In the genomic region with DNA sequence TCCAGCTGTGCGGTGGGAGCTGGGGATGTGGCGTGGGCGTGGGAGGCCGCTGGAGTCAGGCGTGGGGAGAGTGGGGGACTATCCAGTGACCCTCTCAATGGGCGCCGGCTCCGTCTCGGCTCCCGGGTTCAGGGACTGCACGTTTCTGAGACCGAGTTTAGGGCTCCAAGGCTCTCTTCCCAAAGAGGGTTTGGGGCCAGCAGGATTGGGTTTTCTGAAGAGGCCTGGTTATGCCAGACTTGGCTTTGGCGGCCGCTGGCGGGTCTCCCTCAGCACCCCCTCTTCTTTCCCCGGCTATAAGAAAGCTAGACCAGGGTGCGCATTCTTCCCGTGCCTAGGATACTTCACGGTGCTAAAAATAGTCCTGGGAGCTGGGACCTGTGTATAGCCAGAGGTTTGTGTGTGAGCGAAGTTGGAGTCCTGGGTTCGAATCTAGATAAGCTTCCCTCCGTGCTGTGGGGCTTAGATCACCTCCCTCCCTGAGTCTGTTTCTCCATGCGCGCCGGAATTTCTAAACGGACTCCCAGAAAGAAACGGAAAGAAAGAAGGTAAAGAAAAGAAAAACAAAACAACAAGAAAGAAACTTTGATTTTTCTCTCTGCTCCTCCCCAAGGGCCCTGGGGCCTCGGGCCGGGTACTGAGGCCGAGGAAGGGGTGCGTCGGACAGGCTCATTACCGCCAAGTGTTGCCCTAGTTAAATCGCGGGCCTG, we compare ENCODE assay signal across 13 cellular contexts. TPM values are rescaled to one million over a fixed set of nuclear protein-coding genes. Genes with fewer than 3 reads are reported as not detected.
DNase-seq lines count a peak whose midpoint lies in the region; ATAC-seq, FAIRE-seq and TF ChIP-seq lines count a peak whose summit lies in the region.
"Had no signal": no experiment of that assay in that cellular context is flagged by ENCODE, and none has a peak within 500 bp of the region (broad histone marks: within the 10 kb centered on the region; RNA-seq: fewer than 3 reads in every experiment).

No MANE protein-coding gene starts in this region.

- TF ChIP-seq RAD21 in IMR-90 (IDR thresholded peaks at IDR 0.05; ENCODE audit: low read length), result no peak

- peaks cover 94% of the 10 kb centered on the region for H3K27me3 Mint-ChIP-seq in CD4-positive, alpha-beta T cell
- peaks cover 93% of the 10 kb centered on the region for H3K27me3 Mint-ChIP-seq in nephron progenitor cell (ENCODE audit: low read depth, poor library complexity)

- H3K23ac ChIP-seq in IMR-90 (ENCODE audit: low read depth, low read length), result no peak overlapping the region

- no peaks in the 10 kb centered on the region for H3K9me3 Mint-ChIP-seq in CD4-positive, alpha-beta T cell
- no peaks in the 10 kb centered on the region for H3K9me3 Mint-ChIP-seq in nephron progenitor cell

- no peak overlapping the region for H2AK9ac ChIP-seq in IMR-90 (replicated peaks; ENCODE audit: low read depth, low read length, poor library complexity)

- peaks cover 4% of the 10 kb centered on the region; the same call in 1 of the 2 replicates for H3K4me1 ChIP-seq in IMR-90 (ENCODE audit: control insufficient read depth, insufficient read depth, low read length)
- H3K4me1 ChIP-seq in heart left ventricle, result peaks cover 0 to 63% (median 36%) of the 10 kb centered on the region in 12 donors
- H3K4me1 ChIP-seq in thyroid gland, result peaks cover 14 to 43% of the 10 kb centered on the region in 2 donors

- no TSS peak for BruUV-seq in IMR-90 (replicated peaks; lab: Mats Ljungman, UMichigan)

- H3K4me3 ChIP-seq in IMR-90 (ENCODE audit: insufficient read depth, low read depth, low read length), result no peak overlapping the region
- H3K4me3 ChIP-seq in heart left ventricle, result peak overlapping the region in 11 of 12 donors; percentile 20 to 68 (median 38)
- H3K4me3 ChIP-seq in thyroid gland (replicated peaks in 1 of 3), result no peak overlapping the region
- H3K4me3 ChIP-seq: lower lobe of right lung had no signal

- no peak overlapping the region for H2BK20ac ChIP-seq in IMR-90 (ENCODE audit: low read depth, low read length)

- no peak overlapping the region for H2BK120ac ChIP-seq in IMR-90 (ENCODE audit: low read depth, low read length)

- H2AK5ac ChIP-seq in IMR-90 (ENCODE audit: low read depth, low read length), result no peak overlapping the region

- H2BK15ac ChIP-seq in IMR-90 (ENCODE audit: low read depth, low read length), result no peak overlapping the region

- TF ChIP-seq CTCF in CD4-positive, alpha-beta T cell (IDR thresholded peaks at IDR 0.05), result no peak
- TF ChIP-seq CTCF in IMR-90 (conservative IDR thresholded peaks at IDR 0.05; ENCODE audit: low read depth, low read length), result no peak
- no peak for TF ChIP-seq CTCF in heart left ventricle (IDR thresholded peaks at IDR 0.05)
- TF ChIP-seq CTCF in nephron progenitor cell (IDR thresholded peaks at IDR 0.05), result no peak
- TF ChIP-seq CTCF in thyroid gland (IDR thresholded peaks at IDR 0.05), result no peak

- no peaks in the 10 kb centered on the region for H3K79me1 ChIP-seq in IMR-90 (ENCODE audit: low read depth in 1 of 2, low read length in 2 of 2)

- H4K5ac ChIP-seq in IMR-90 (ENCODE audit: low read depth, low read length), result no peak overlapping the region

- intact Hi-C loops in CD4-positive, alpha-beta T cell (cut with DNase I, micrococcal nuclease), result loop anchor here in 1 of 2 experiments (10.0 kb wide), 1 partner anchor 172 kb away; no protein-coding TSS in a partner anchor
- intact Hi-C loops in IMR-90 (cut with micrococcal nuclease) (no loop called here), heart left ventricle (cut with DNase I) (no loop called here), thyroid gland (cut with DNase I) (no loop called here)

- no peak overlapping the region for H2BK5ac ChIP-seq in IMR-90 (ENCODE audit: low read depth, low read length, poor library complexity, severe bottlenecking)

- no peak for FAIRE-seq in GM12892 (lab: Jason Lieb, UNC)

- no peak for ATAC-seq in CD4-positive, alpha-beta T cell (ENCODE audit: poor library complexity)
- no peak for ATAC-seq in IMR-90 (ENCODE audit: low read depth)
- ATAC-seq in heart left ventricle, result peak; percentile 45 to 79 (median 56)
- ATAC-seq: lower lobe of right lung had no signal

- H3K36me3 ChIP-seq in IMR-90 (ENCODE audit: control insufficient read depth, insufficient read depth, low read length), result no peaks in the 10 kb centered on the region
- no peaks in the 10 kb centered on the region for H3K36me3 ChIP-seq in heart left ventricle
- no peaks in the 10 kb centered on the region for H3K36me3 ChIP-seq in thyroid gland
- H3K36me3 ChIP-seq: lower lobe of right lung had no signal

- no peak overlapping the region for H3K18ac ChIP-seq in IMR-90 (ENCODE audit: low read depth, low read length)

- H3K9me1 ChIP-seq in IMR-90 (ENCODE audit: insufficient read depth, low read length), result no peaks in the 10 kb centered on the region

- H3K27me3 ChIP-seq in CD4-positive, alpha-beta T cell (ENCODE audit: control insufficient read depth, insufficient read depth, low read length), result peaks cover 84% of the 10 kb centered on the region
- H3K27me3 ChIP-seq in IMR-90 (ENCODE audit: control insufficient read depth, insufficient read depth, low read length), result peaks cover 82% of the 10 kb centered on the region
- H3K27me3 ChIP-seq in heart left ventricle, result peaks cover 23 to 95% (median 76%) of the 10 kb centered on the region in 9 donors
- peaks cover 73% of the 10 kb centered on the region for H3K27me3 ChIP-seq in thyroid gland

- H4K8ac ChIP-seq in IMR-90 (ENCODE audit: low read depth in 2 of 2, low read length in 2 of 2), result no peak overlapping the region

- TF ChIP-seq POLR2A in IMR-90 (IDR thresholded peaks at IDR 0.05; ENCODE audit: low read depth, low read length) (no peak), heart left ventricle (IDR thresholded peaks at IDR 0.05) (no peak), thyroid gland (IDR thresholded peaks at IDR 0.05) (no peak), GM12892 (IDR thresholded peaks at IDR 0.05; ENCODE audit: low read depth, low read length) (no peak)

- no peak overlapping the region for H3K27ac Mint-ChIP-seq in CD4-positive, alpha-beta T cell
- H3K27ac Mint-ChIP-seq in nephron progenitor cell, result no peak overlapping the region

- no peak overlapping the region for H3K14ac ChIP-seq in IMR-90 (replicated peaks; ENCODE audit: low read depth, low read length)

- H4K91ac ChIP-seq in IMR-90 (ENCODE audit: insufficient read depth, low read depth, low read length), result no peak overlapping the region

- no peak overlapping the region for H3K56ac ChIP-seq in IMR-90 (ENCODE audit: extremely low read depth, insufficient read depth, low read length)

- 0% methylated on average over 1 of the region's 35 CpGs; no CpG with 5 or more reads in 1 of the 2 experiments for WGBS in IMR-90 (ENCODE audit: extremely low coverage in 2 of 2, insufficient read length in 1 of 2), 2 experiments
- WGBS in heart left ventricle, 4 donors, result 3 to 5% (median 5%) methylated on average over 25 to 35 of the region's 35 CpGs
- 5 to 14% methylated on average over 25 to 32 of the region's 35 CpGs for WGBS in thyroid gland, 2 donors

- H4K20me1 ChIP-seq in IMR-90 (ENCODE audit: insufficient read depth, low read length), result peaks cover 16% of the 10 kb centered on the region; the same call in 1 of the 2 replicates

- H3K36me3 Mint-ChIP-seq in CD4-positive, alpha-beta T cell (ENCODE audit: low read depth), result no peaks in the 10 kb centered on the region
- no peaks in the 10 kb centered on the region for H3K36me3 Mint-ChIP-seq in nephron progenitor cell (ENCODE audit: low read depth)

- H3K4me1 Mint-ChIP-seq in CD4-positive, alpha-beta T cell (ENCODE audit: low read depth), result peaks cover 54% of the 10 kb centered on the region
- peaks cover 47% of the 10 kb centered on the region for H3K4me1 Mint-ChIP-seq in nephron progenitor cell

- dilution Hi-C loops in IMR-90 (cut with HindIII; ENCODE audit: low sequenced_read_pairs, unreplicated experiment), result no loop called here

- H2AFZ ChIP-seq in IMR-90 (replicated peaks; ENCODE audit: low read length, poor library complexity), result peak overlapping the region; percentile 44

- no peaks in the 10 kb centered on the region for H3K9me3 ChIP-seq in CD4-positive, alpha-beta T cell (ENCODE audit: control insufficient read depth, low read length)
- peaks cover 11% of the 10 kb centered on the region; the same call in 1 of the 2 replicates for H3K9me3 ChIP-seq in IMR-90 (ENCODE audit: control insufficient read depth, insufficient read depth, low read length)
- H3K9me3 ChIP-seq in heart left ventricle, result no peaks in the 10 kb centered on the region
- H3K9me3 ChIP-seq in thyroid gland, result no peaks in the 10 kb centered on the region
- H3K9me3 ChIP-seq: lower lobe of right lung had no signal

- CTCF ChIA-PET in CD4-positive, alpha-beta T cell (lab: Charles Lee), result no interaction called here
- CTCF ChIA-PET in IMR-90 (lab: Yijun Ruan, JAX), result interaction anchor here (0.6 kb wide), 1 partner anchor 401 kb away, joined by 3 read pairs; no protein-coding TSS in a partner anchor

- no peak overlapping the region for H3K4ac ChIP-seq in IMR-90 (ENCODE audit: low read depth, low read length)

- in situ Hi-C loops in IMR-90 (cut with MboI; ENCODE audit: low sequenced_read_pairs), result loop anchor here (25.0 kb wide), 1 partner anchor 339 kb away; no protein-coding TSS in a partner anchor

- no peak overlapping the region for H3K27ac ChIP-seq in CD4-positive, alpha-beta T cell (ENCODE audit: low read depth, low read length)
- H3K27ac ChIP-seq in IMR-90 (ENCODE audit: insufficient read depth, low read length), result no peak overlapping the region
- peak overlapping the region; percentile 36 to 95 (median 76) for H3K27ac ChIP-seq in heart left ventricle
- no peak overlapping the region for H3K27ac ChIP-seq in thyroid gland
- H3K27ac ChIP-seq: lower lobe of right lung had no signal

- POLR2A ChIA-PET in CD4-positive, alpha-beta T cell (lab: Charles Lee), result interaction anchor here (0.9 kb wide), 1 partner anchor 9 kb away, joined by 3 read pairs; no protein-coding TSS in a partner anchor
- POLR2A ChIA-PET in IMR-90 (lab: Charles Lee; ENCODE audit: unreplicated experiment), result no interaction called here

- DNase-seq in CD4-positive, alpha-beta T cell, result no peak
- DNase-seq in IMR-90 (no peak), heart left ventricle (peak in 2 of 5 donors; percentile 29 to 49), nephron progenitor cell (no peak), hypothalamus (lab: John Stamatoyannopoulos, UW) (no peak), DMS 273 (lab: John Stamatoyannopoulos, UW; ENCODE audit: unreplicated experiment) (no peak), thyroid gland (no peak), GM12892 (ENCODE audit: insufficient read length) (no peak)
- DNase-seq: lower lobe of right lung; NCI-H187; SHP77 treated with DMSO at 0.1 percent for 48 hours; stimulated activated CD4-positive, alpha-beta T cell treated with anti-CD3 and anti-CD28 coated beads, Interleukin-4, amount 100 ng/mL, for 1 hour had no signal

- H3K9ac ChIP-seq in IMR-90 (ENCODE audit: low read depth, low read length), result no peak overlapping the region

- peak overlapping the region; percentile 63 for H3K4me3 Mint-ChIP-seq in CD4-positive, alpha-beta T cell
- peak overlapping the region; percentile 59 for H3K4me3 Mint-ChIP-seq in nephron progenitor cell

- peak overlapping the region; percentile 26 for H3K4me2 ChIP-seq in IMR-90 (ENCODE audit: low read depth, low read length)

RNA-seq across cellular contexts. Expression of gene HAND1, which starts 5.0 kb away (rescaled TPM):
- total RNA-seq in CD4-positive, alpha-beta T cell, result not detected
- not detected in 2 replicates for total RNA-seq in IMR-90 (2012; rRNA removed)
- not detected in 2 replicates for polyA plus RNA-seq in IMR-90 (2012; rRNA removed)
- not detected in 2 replicates for polyA plus RNA-seq in IMR-90 (2012; cell fraction: cytosol; rRNA removed)
- not detected in 2 replicates for polyA plus RNA-seq in IMR-90 (2012; cell fraction: nucleus; rRNA removed; ENCODE audit: low replicate concordance)
- total RNA-seq in heart left ventricle, result 10 to 100 TPM; 22.4 to 44.8 (median 36.4) TPM
- polyA plus RNA-seq in heart left ventricle, result 10 to 100 TPM; 23.8 to 30.6 TPM
- not detected for total RNA-seq in thyroid gland
- not detected for polyA plus RNA-seq in GM12892 (2012; ENCODE audit: missing spikeins)
- total RNA-seq: posterior vena cava had no signal

RNA-seq across cellular contexts. Expression of gene SAP30L, which starts 27.2 kb away (rescaled TPM):
- 10 to 100 TPM; 32.2 to 33.6 TPM for total RNA-seq in CD4-positive, alpha-beta T cell
- total RNA-seq in IMR-90 (2012; rRNA removed) (9.7 and 13.1 TPM in 2 replicates), heart left ventricle (10 to 100 TPM; 26.1 to 55.5 (median 38.6) TPM), thyroid gland (10 to 100 TPM; 26.2 to 37.9 (median 31.2) TPM)
- polyA plus RNA-seq in IMR-90 (2012; rRNA removed) (17.6 and 21.3 TPM in 2 replicates), heart left ventricle (10 to 100 TPM; 19.7 to 27.4 TPM)
- polyA plus RNA-seq in IMR-90 (2012; cell fraction: cytosol; rRNA removed), result 10.6 and 11.4 TPM in 2 replicates
- 9.1 and 28.3 TPM in 2 replicates for polyA plus RNA-seq in IMR-90 (2012; cell fraction: nucleus; rRNA removed; ENCODE audit: low replicate concordance)
- polyA plus RNA-seq in GM12892 (2012; ENCODE audit: missing spikeins), result 22.5 TPM

Comparison
In these comparisons a context has a peak if more than half of its experiments do, and no peak if none do; other contexts are left out.
1. ATAC-seq: peak in heart left ventricle (4 of 4); none in CD4-positive, alpha-beta T cell (single experiment) and IMR-90 (single experiment).
2. H3K27ac ChIP-seq: peak in heart left ventricle (12 of 12); none in CD4-positive, alpha-beta T cell (single experiment), IMR-90 (single experiment) and thyroid gland (0 of 3).
3. H3K4me3 ChIP-seq: peak in heart left ventricle (11 of 12); none in IMR-90 (single experiment) and thyroid gland (0 of 3).
4. RNA of gene HAND1, which starts 5.0 kb away (total RNA-seq): 22.4 to 44.8 TPM in heart left ventricle; not detected in CD4-positive, alpha-beta T cell, not detected in IMR-90 and not detected in thyroid gland; every median in the first group is over 10 times any median in the second.